ENCODE assay signal across 10 cellular contexts in genomic region chr20:45432294-45432693, GRCh38. TPM values are rescaled to one million over a fixed set of nuclear protein-coding genes. Genes with fewer than 3 reads are reported as not detected.
A peak's percentile ranks its signal among the peaks of the same experiment; 100 is the strongest.
DNase-seq lines count a peak whose midpoint lies in the region; ATAC-seq and TF ChIP-seq lines count a peak whose summit lies in the region.
"Had no signal": no experiment of that assay in that cellular context is flagged by ENCODE, and none has a peak within 500 bp of the region (broad histone marks: within the 10 kb centered on the region; RNA-seq: fewer than 3 reads in every experiment).

No MANE protein-coding gene starts in this region.

- in situ Hi-C loops in GM13977 (cut with MboI; ENCODE audit: low pct_unique_long_range_greater_than_20kb, low sequenced_read_pairs, unreplicated experiment) (no loop called here), KBM-7 (cut with MboI; ENCODE audit: low pct_unique_long_range_greater_than_20kb, low sequenced_read_pairs) (no loop called here)

- DNase-seq in GM13977 (ENCODE audit: low spot score) (peak; percentile 53), KBM-7 (peak; percentile 90), caudate nucleus (lab: John Stamatoyannopoulos, UW) (no peak), T1000 (lab: John Stamatoyannopoulos, UW) (no peak), BE2C (no peak), T-helper 17 cell (no peak)
- DNase-seq in activated CD8-positive, alpha-beta memory T cell treated with anti-CD3 and anti-CD28 coated beads for 24 hours: no peak
- DNase-seq: activated T-cell treated with anti-CD3 and anti-CD28 coated beads, Interleukin-2, amount 50 U/mL, for 1 hour had no signal

- no peak overlapping the region for H3K27ac Mint-ChIP-seq in T-helper 17 cell

- peak overlapping the region; percentile 82 for H3K27ac ChIP-seq in caudate nucleus (ENCODE audit: low read depth, low read length)

- H3K36me3 Mint-ChIP-seq in T-helper 17 cell (ENCODE audit: low read depth): peaks cover 2% of the 10 kb centered on the region

- H3K27me3 Mint-ChIP-seq in T-helper 17 cell: no peaks in the 10 kb centered on the region

- no peaks in the 10 kb centered on the region for H3K36me3 ChIP-seq in BE2C

- no peaks in the 10 kb centered on the region for H3K27me3 ChIP-seq in BE2C

- peaks cover 12% of the 10 kb centered on the region for H3K4me1 Mint-ChIP-seq in T-helper 17 cell

- no peaks in the 10 kb centered on the region for H3K9me3 ChIP-seq in BE2C
- no peaks in the 10 kb centered on the region for H3K9me3 ChIP-seq in T-helper 17 cell (ENCODE audit: control insufficient read depth, low read length, poor library complexity, severe bottlenecking)

- H3K4me3 Mint-ChIP-seq in T-helper 17 cell: no peak overlapping the region

- TF ChIP-seq CTCF in GM13977 (IDR thresholded peaks at IDR 0.05; ENCODE audit: extremely low read depth, insufficient read depth, missing control alignments) (no peak), BE2C (IDR thresholded peaks at IDR 0.05; ENCODE audit: low read depth, low read length) (no peak)

- no peak overlapping the region for H3K4me3 ChIP-seq in BE2C (ENCODE audit: low read depth, low read length)

- no peaks in the 10 kb centered on the region; the same call in 1 of the 2 replicates for H3K4me1 ChIP-seq in BE2C

- ATAC-seq in GM21528 (IDR thresholded peaks at IDR 0.05; ENCODE audit: low FRiP score, unreplicated experiment): peak; percentile 74
- ATAC-seq in T-helper 17 cell: no peak

RNA-seq across cellular contexts. Expression of gene PIGT, which starts 16.4 kb away (rescaled TPM):
- polyA plus RNA-seq in BE2C (2012; ENCODE audit: insufficient read depth, insufficient read length, low read depth): 192 TPM
- total RNA-seq in T-helper 17 cell: 100 to 1,000 TPM; 115 to 136 TPM

RNA-seq across cellular contexts. Expression of gene DBNDD2, which starts 24.2 kb away (rescaled TPM):
- 29.0 TPM for polyA plus RNA-seq in BE2C (2012; ENCODE audit: insufficient read depth, insufficient read length, low read depth)
- 10 to 100 TPM; 10.7 to 10.9 TPM for total RNA-seq in T-helper 17 cell

RNA-seq across cellular contexts. Expression of gene WFDC2, which starts 37.3 kb away (rescaled TPM):
- not detected for polyA plus RNA-seq in BE2C (2012; ENCODE audit: insufficient read depth, insufficient read length, low read depth)
- under 1 TPM in 1 of 2 donors, not detected in 1; 0.96 TPM for total RNA-seq in T-helper 17 cell
- total RNA-seq: mononuclear cell had no signal

RNA-seq across cellular contexts. Expression of gene TP53TG5, which starts 54.2 kb away (rescaled TPM):
- 2.3 TPM for polyA plus RNA-seq in BE2C (2012; ENCODE audit: insufficient read depth, insufficient read length, low read depth)
- not detected for total RNA-seq in T-helper 17 cell

Comparison
In these comparisons a context has a peak if more than half of its experiments do, and no peak if none do; other contexts are left out.
1. DNase-seq: peak in GM13977 (single experiment) and KBM-7 (single experiment); none in caudate nucleus (0 of 61), T1000 (single experiment), BE2C (single experiment), T-helper 17 cell (0 of 3) and activated CD8-positive, alpha-beta memory T cell treated with anti-CD3 and anti-CD28 coated beads for 24 hours (single experiment).